Comparison of ENCODE assay signal across 23 cellular contexts in genomic region chr22:46328066-46328465, GRCh38.
"Had no signal": no experiment of that assay in that cellular context is flagged by ENCODE, and none has a peak within 500 bp of the region (broad histone marks: within the 10 kb centered on the region; RNA-seq: fewer than 3 reads in every experiment).

No MANE protein-coding gene starts in this region.

- H3K27ac ChIP-seq: heart right ventricle, hepatocyte, left ventricle myocardium inferior, lower lobe of right lung, pancreas, prostate gland, skin epidermis, suprapubic skin, thoracic aorta, tibial artery, upper lobe of right lung had no signal

- H3K4me1 ChIP-seq: heart right ventricle, left ventricle myocardium inferior, lower lobe of right lung, pancreas, prostate gland, suprapubic skin, tibial artery, upper lobe of right lung had no signal

- ATAC-seq: heart right ventricle; lower lobe of right lung; natural killer cell; pancreas; right cardiac atrium; sciatic nerve; stimulated activated effector memory CD8-positive, alpha-beta T cell treated with anti-CD3 and anti-CD28 coated beads, Interleukin-12 subunit alpha, Interleukin-12 subunit beta, amount 100 ng/mL, for 72 hours; upper lobe of right lung had no signal

- H2AFZ ChIP-seq: hepatocyte had no signal

- H3K27me3 ChIP-seq: heart right ventricle, hepatocyte, pancreas, suprapubic skin, tibial artery, upper lobe of right lung had no signal

- H3K27ac Mint-ChIP-seq: natural killer cell; stimulated activated effector memory CD8-positive, alpha-beta T cell treated with anti-CD3 and anti-CD28 coated beads, Interleukin-12 subunit alpha, Interleukin-12 subunit beta, amount 100 ng/mL, for 72 hours; stimulated activated naive CD8-positive, alpha-beta T cell treated with anti-CD3 and anti-CD28 coated beads, Interleukin-15, Interleukin-2, amounts not matched to agents 100 ng/mL and 50 ng/mL, for 24 hours had no signal

- H3K4me1 Mint-ChIP-seq: natural killer cell; stimulated activated effector memory CD8-positive, alpha-beta T cell treated with anti-CD3 and anti-CD28 coated beads, Interleukin-12 subunit alpha, Interleukin-12 subunit beta, amount 100 ng/mL, for 72 hours had no signal

- H3K9me3 Mint-ChIP-seq: natural killer cell; stimulated activated effector memory CD8-positive, alpha-beta T cell treated with anti-CD3 and anti-CD28 coated beads, Interleukin-12 subunit alpha, Interleukin-12 subunit beta, amount 100 ng/mL, for 72 hours; stimulated activated naive CD8-positive, alpha-beta T cell treated with anti-CD3 and anti-CD28 coated beads, Interleukin-15, Interleukin-2, amounts not matched to agents 100 ng/mL and 50 ng/mL, for 24 hours had no signal

- H3K36me3 Mint-ChIP-seq: natural killer cell had no signal

- H3K36me3 ChIP-seq: left ventricle myocardium inferior, lower lobe of right lung, pancreas, prostate gland, suprapubic skin, thoracic aorta, tibial artery, upper lobe of right lung had no signal

- H3K4me2 ChIP-seq: hepatocyte had no signal

- H3K4me3 Mint-ChIP-seq: natural killer cell; stimulated activated effector memory CD8-positive, alpha-beta T cell treated with anti-CD3 and anti-CD28 coated beads, Interleukin-12 subunit alpha, Interleukin-12 subunit beta, amount 100 ng/mL, for 72 hours; stimulated activated naive CD8-positive, alpha-beta T cell treated with anti-CD3 and anti-CD28 coated beads, Interleukin-15, Interleukin-2, amounts not matched to agents 100 ng/mL and 50 ng/mL, for 24 hours had no signal

- H3K27me3 Mint-ChIP-seq: stimulated activated naive CD8-positive, alpha-beta T cell treated with anti-CD3 and anti-CD28 coated beads, Interleukin-15, Interleukin-2, amounts not matched to agents 100 ng/mL and 50 ng/mL, for 24 hours had no signal

- H3K4me3 ChIP-seq: heart right ventricle, hepatocyte, left ventricle myocardium inferior, lower lobe of right lung, pancreas, prostate gland, skin epidermis, suprapubic skin, thoracic aorta, tibial artery, upper lobe of right lung had no signal

- H3K9me3 ChIP-seq: heart right ventricle, left ventricle myocardium inferior, lower lobe of right lung, pancreas, prostate gland, suprapubic skin, thoracic aorta, tibial artery, upper lobe of right lung had no signal

- DNase-seq: heart right ventricle; islet precursor cell; left ventricle myocardium inferior; mammary epithelial cell; mesenchymal stem cell; natural killer cell; retina; right cardiac atrium; stimulated activated CD4-positive, alpha-beta T cell treated with anti-CD3 and anti-CD28 coated beads, Interleukin-4, amount 100 ng/mL, for 24 hours; stimulated activated naive CD4-positive, alpha-beta T cell; tibial artery; trophoblast cell; upper lobe of right lung had no signal
